34 cellular contexts compared by ENCODE assay signal in the genomic region with DNA sequence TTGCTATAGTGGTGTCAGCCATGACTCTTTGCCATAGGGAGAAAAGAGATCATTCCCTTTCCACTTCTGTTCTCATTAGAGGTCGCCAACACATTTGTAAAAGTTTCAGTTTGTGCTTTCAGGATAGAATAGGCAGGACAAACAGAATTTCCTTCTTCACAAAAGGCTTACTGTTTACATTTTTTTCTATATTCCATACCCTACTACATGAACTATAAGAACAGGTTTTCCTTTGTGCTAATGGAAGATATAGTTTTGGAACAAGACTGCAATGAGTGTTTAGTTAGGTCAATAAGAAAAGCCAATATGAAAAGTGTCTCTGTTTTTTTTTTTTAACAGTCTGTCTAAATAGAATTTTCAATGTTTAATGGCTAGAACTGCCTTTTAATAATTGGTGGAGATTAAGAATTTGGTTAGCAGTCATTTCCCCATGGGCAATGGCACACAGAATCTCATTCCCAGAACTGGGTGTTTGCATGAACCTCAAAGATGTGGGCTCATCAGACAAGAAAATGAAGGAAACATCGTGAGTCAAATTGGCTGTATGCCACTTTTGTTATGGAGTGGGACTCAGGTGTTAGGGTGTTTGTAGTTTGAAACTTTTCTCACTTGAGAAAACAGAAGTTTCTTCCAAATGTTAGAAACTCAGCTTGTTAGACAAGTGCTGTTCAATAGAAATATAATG.
"Had no signal": no experiment of that assay in that cellular context is flagged by ENCODE, and none has a peak within 500 bp of the region (broad histone marks: within the 10 kb centered on the region; RNA-seq: fewer than 3 reads in every experiment).

No MANE protein-coding gene starts in this region.

- DNase-seq: activated CD4-positive, alpha-beta memory T cell treated with anti-CD3 and anti-CD28 coated beads for 36 hours; activated CD4-positive, alpha-beta T cell treated with anti-CD3 and anti-CD28 coated beads for 36 hours; activated CD4-positive, alpha-beta T cell treated with anti-CD3 and anti-CD28 coated beads, Interleukin-2, amount 10 ng/mL, durations not matched to agents 24 days and 14 days; activated CD4-positive, CD25-positive, alpha-beta regulatory T cell; activated CD4-positive, CD25-positive, alpha-beta regulatory T cell treated with anti-CD3 and anti-CD28 coated beads, Interleukin-2, amount 50 U/mL, for 72 hours; activated CD8-positive, alpha-beta memory T cell treated with anti-CD3 and anti-CD28 coated beads, Interleukin-2, amount 10 ng/mL, durations not matched to agents 7 days and 5 days; activated CD8-positive, alpha-beta memory T cell treated with anti-CD3 and anti-CD28 coated beads, Interleukin-2, amount 50 U/mL, for 4 hours; activated CD8-positive, alpha-beta T cell treated with anti-CD3 and anti-CD28 coated beads, Interleukin-2, amount 10 ng/mL, durations not matched to agents 7 days and 5 days; activated effector memory CD4-positive, alpha-beta T cell treated with anti-CD3 and anti-CD28 coated beads, Interleukin-2, amount 50 U/mL, for 16 hours; activated naive CD4-positive, alpha-beta T cell treated with anti-CD3 and anti-CD28 coated beads for 36 hours; activated naive CD8-positive, alpha-beta T cell treated with anti-CD3 and anti-CD28 coated beads for 36 hours; activated naive CD8-positive, alpha-beta T cell treated with anti-CD3 and anti-CD28 coated beads, Interleukin-2, amount 50 U/mL, for 24 hours; activated T-cell treated with anti-CD3 and anti-CD28 coated beads, Interleukin-2, amount 50 U/mL, for 1 hour; activated T-cell treated with anti-CD3 and anti-CD28 coated beads, Interleukin-2, amount 50 U/mL, for 48 hours; adrenal gland; amygdala; aorta; body of pancreas; dorsolateral prefrontal cortex; effector memory CD4-positive, alpha-beta T cell; endodermal cell; foreskin fibroblast; gastrocnemius medialis; glutamatergic neuron; heart left ventricle; T-helper 2 cell had no signal

- H3K36me3 Mint-ChIP-seq: activated CD4-positive, alpha-beta memory T cell treated with anti-CD3 and anti-CD28 coated beads for 36 hours; activated CD8-positive, alpha-beta memory T cell treated with anti-CD3 and anti-CD28 coated beads, Interleukin-2, amount 10 ng/mL, durations not matched to agents 7 days and 5 days; activated naive CD4-positive, alpha-beta T cell treated with anti-CD3 and anti-CD28 coated beads, Interleukin-2, amount 50 U/mL, for 24 hours; activated naive CD8-positive, alpha-beta T cell treated with anti-CD3 and anti-CD28 coated beads for 36 hours had no signal

- H3K4me3 Mint-ChIP-seq: activated CD4-positive, alpha-beta memory T cell treated with anti-CD3 and anti-CD28 coated beads for 36 hours; activated CD4-positive, alpha-beta T cell treated with anti-CD3 and anti-CD28 coated beads for 36 hours; activated CD4-positive, alpha-beta T cell treated with anti-CD3 and anti-CD28 coated beads, Interleukin-2, amount 10 ng/mL, durations not matched to agents 24 days and 14 days; activated CD8-positive, alpha-beta memory T cell treated with anti-CD3 and anti-CD28 coated beads, Interleukin-2, amount 10 ng/mL, durations not matched to agents 7 days and 5 days; activated CD8-positive, alpha-beta T cell treated with anti-CD3 and anti-CD28 coated beads, Interleukin-2, amount 10 ng/mL, durations not matched to agents 7 days and 5 days; activated naive CD4-positive, alpha-beta T cell treated with anti-CD3 and anti-CD28 coated beads for 36 hours; activated naive CD4-positive, alpha-beta T cell treated with anti-CD3 and anti-CD28 coated beads, Interleukin-2, amount 50 U/mL, for 24 hours; activated naive CD8-positive, alpha-beta T cell treated with anti-CD3 and anti-CD28 coated beads for 36 hours; activated naive CD8-positive, alpha-beta T cell treated with anti-CD3 and anti-CD28 coated beads, Interleukin-2, amount 50 U/mL, for 24 hours; activated T-helper 1 cell treated with anti-CD3 and anti-CD28 coated beads, Interleukin-12 subunit alpha, Interleukin-12 subunit beta, Interleukin-2, Interleukin-4 antibody, amounts not matched to agents 30 ng/mL and 10 ng/mL and 1 ng/mL, durations not matched to agents 14 hours and 24 hours and 36 hours; central memory CD8-positive, alpha-beta T cell; dendritic cell treated with granulocyte-macrophage colony-stimulating factor and Interleukin-4, amounts not matched to agents 40 ng/mL and 50 ng/mL, for 4 days; endodermal cell had no signal

- H3K27ac Mint-ChIP-seq: activated CD4-positive, alpha-beta memory T cell treated with anti-CD3 and anti-CD28 coated beads for 36 hours; activated CD4-positive, alpha-beta T cell treated with anti-CD3 and anti-CD28 coated beads for 36 hours; activated CD4-positive, alpha-beta T cell treated with anti-CD3 and anti-CD28 coated beads, Interleukin-2, amount 10 ng/mL, durations not matched to agents 24 days and 14 days; activated CD8-positive, alpha-beta memory T cell treated with anti-CD3 and anti-CD28 coated beads, Interleukin-2, amount 10 ng/mL, durations not matched to agents 7 days and 5 days; activated CD8-positive, alpha-beta T cell treated with anti-CD3 and anti-CD28 coated beads, Interleukin-2, amount 10 ng/mL, durations not matched to agents 7 days and 5 days; activated naive CD4-positive, alpha-beta T cell treated with anti-CD3 and anti-CD28 coated beads for 36 hours; activated naive CD4-positive, alpha-beta T cell treated with anti-CD3 and anti-CD28 coated beads, Interleukin-2, amount 50 U/mL, for 24 hours; activated naive CD8-positive, alpha-beta T cell treated with anti-CD3 and anti-CD28 coated beads for 36 hours; activated naive CD8-positive, alpha-beta T cell treated with anti-CD3 and anti-CD28 coated beads, Interleukin-2, amount 50 U/mL, for 24 hours; activated T-helper 1 cell treated with anti-CD3 and anti-CD28 coated beads, Interleukin-12 subunit alpha, Interleukin-12 subunit beta, Interleukin-2, Interleukin-4 antibody, amounts not matched to agents 30 ng/mL and 10 ng/mL and 1 ng/mL, durations not matched to agents 14 hours and 24 hours and 36 hours; activated T-helper 2 cell treated with anti-CD3 and anti-CD28 coated beads, Interferon-gamma antibody, Interleukin-2, Interleukin-4, amounts not matched to agents 10 μg/mL and 5 μg/mL and 100 μg/mL, durations not matched to agents 14 hours and 24 hours and 36 hours; dendritic cell treated with granulocyte-macrophage colony-stimulating factor and Interleukin-4, amounts not matched to agents 40 ng/mL and 50 ng/mL, for 4 days; endodermal cell had no signal

- H3K4me1 ChIP-seq: gastrocnemius medialis, heart left ventricle had no signal

- H3K27me3 ChIP-seq: adrenal gland, body of pancreas, cardiac muscle cell, gastrocnemius medialis, heart left ventricle had no signal

- H3K4me3 ChIP-seq: adrenal gland, body of pancreas, cardiac muscle cell, coronary artery, dorsolateral prefrontal cortex, gastrocnemius medialis, heart left ventricle had no signal

- ATAC-seq: activated CD4-positive, alpha-beta T cell treated with anti-CD3 and anti-CD28 coated beads for 36 hours; activated CD8-positive, alpha-beta memory T cell treated with anti-CD3 and anti-CD28 coated beads, Interleukin-2, amount 10 ng/mL, durations not matched to agents 7 days and 5 days; activated CD8-positive, alpha-beta T cell treated with anti-CD3 and anti-CD28 coated beads, Interleukin-2, amount 10 ng/mL, durations not matched to agents 7 days and 5 days; activated naive CD8-positive, alpha-beta T cell treated with anti-CD3 and anti-CD28 coated beads, Interleukin-2, amount 50 U/mL, for 24 hours; body of pancreas; esophagus mucosa; gastrocnemius medialis; heart left ventricle had no signal

- H3K9me3 ChIP-seq: body of pancreas, gastrocnemius medialis, heart left ventricle had no signal

- H3K4me1 Mint-ChIP-seq: activated CD4-positive, alpha-beta T cell treated with anti-CD3 and anti-CD28 coated beads for 36 hours; activated CD4-positive, alpha-beta T cell treated with anti-CD3 and anti-CD28 coated beads, Interleukin-2, amount 10 ng/mL, durations not matched to agents 24 days and 14 days; activated CD8-positive, alpha-beta memory T cell treated with anti-CD3 and anti-CD28 coated beads, Interleukin-2, amount 10 ng/mL, durations not matched to agents 7 days and 5 days; activated naive CD4-positive, alpha-beta T cell treated with anti-CD3 and anti-CD28 coated beads, Interleukin-2, amount 50 U/mL, for 24 hours; activated naive CD8-positive, alpha-beta T cell treated with anti-CD3 and anti-CD28 coated beads for 36 hours; activated naive CD8-positive, alpha-beta T cell treated with anti-CD3 and anti-CD28 coated beads, Interleukin-2, amount 50 U/mL, for 24 hours; central memory CD8-positive, alpha-beta T cell had no signal

- H3K27ac ChIP-seq: adrenal gland, body of pancreas, cardiac muscle cell, coronary artery, dorsolateral prefrontal cortex, gastrocnemius medialis, heart left ventricle had no signal

- H3K27me3 Mint-ChIP-seq: dendritic cell treated with granulocyte-macrophage colony-stimulating factor and Interleukin-4, amounts not matched to agents 40 ng/mL and 50 ng/mL, for 4 days had no signal

- H3K9me3 Mint-ChIP-seq: activated CD4-positive, alpha-beta memory T cell treated with anti-CD3 and anti-CD28 coated beads for 36 hours; activated CD4-positive, alpha-beta T cell treated with anti-CD3 and anti-CD28 coated beads, Interleukin-2, amount 10 ng/mL, durations not matched to agents 24 days and 14 days; activated naive CD4-positive, alpha-beta T cell treated with anti-CD3 and anti-CD28 coated beads for 36 hours; activated naive CD4-positive, alpha-beta T cell treated with anti-CD3 and anti-CD28 coated beads, Interleukin-2, amount 50 U/mL, for 24 hours; activated naive CD8-positive, alpha-beta T cell treated with anti-CD3 and anti-CD28 coated beads for 36 hours; activated naive CD8-positive, alpha-beta T cell treated with anti-CD3 and anti-CD28 coated beads, Interleukin-2, amount 50 U/mL, for 24 hours; activated T-helper 1 cell treated with anti-CD3 and anti-CD28 coated beads, Interleukin-12 subunit alpha, Interleukin-12 subunit beta, Interleukin-2, Interleukin-4 antibody, amounts not matched to agents 30 ng/mL and 10 ng/mL and 1 ng/mL, durations not matched to agents 14 hours and 24 hours and 36 hours; activated T-helper 2 cell treated with anti-CD3 and anti-CD28 coated beads, Interferon-gamma antibody, Interleukin-2, Interleukin-4, amounts not matched to agents 10 μg/mL and 5 μg/mL and 100 μg/mL, durations not matched to agents 14 hours and 24 hours and 36 hours; dendritic cell treated with granulocyte-macrophage colony-stimulating factor and Interleukin-4, amounts not matched to agents 40 ng/mL and 50 ng/mL, for 4 days; endodermal cell had no signal

- H3K36me3 ChIP-seq: adrenal gland, cardiac muscle cell, gastrocnemius medialis, heart left ventricle had no signal
